In genomic region chr20:31968299-31969126, GRCh38 we compare ENCODE assay signal across 8 cellular contexts. TPM values are rescaled to one million over a fixed set of nuclear protein-coding genes. Genes with fewer than 3 reads are reported as not detected.
DNase-seq lines count a peak whose midpoint lies in the region; ATAC-seq, FAIRE-seq and TF ChIP-seq lines count a peak whose summit lies in the region.

No MANE protein-coding gene starts in this region.

- H3K4me1 ChIP-seq in Caco-2 = 0 out of 2 replicates have a peak, but pooled peaks cover 11% of the 10 kb centered on the region
- H3K4me1 ChIP-seq in adrenal gland (replicated peaks in 1 of 2) = no peaks in the 10 kb centered on the region

- H3K36me3 ChIP-seq in Caco-2 (ENCODE audit: control insufficient read depth, insufficient read depth, low read length) (no peaks in the 10 kb centered on the region), adrenal gland (replicated peaks in 1 of 2) (no peaks in the 10 kb centered on the region)

- H3K27ac ChIP-seq in adrenal gland = no peak overlapping the region

- TF ChIP-seq CTCF in Caco-2 (IDR thresholded peaks at IDR 0.05; ENCODE audit: insufficient read depth in 1 of 2, low read depth in 1 of 2, low read length in 1 of 2, severe bottlenecking in 1 of 2, unreplicated experiment in 1 of 2) = peak in 1 of 2 experiments; percentile 11
- TF ChIP-seq CTCF in adrenal gland (IDR thresholded peaks at IDR 0.05) = no peak
- TF ChIP-seq CTCF in progenitor cell of endocrine pancreas (IDR thresholded peaks at IDR 0.05; ENCODE audit: unreplicated experiment) = no peak

- H3K27me3 ChIP-seq in Caco-2 (replicated peaks; ENCODE audit: control insufficient read depth, insufficient read depth, low read length) (peaks cover 2% of the 10 kb centered on the region), adrenal gland (peaks cover 19% of the 10 kb centered on the region)

- ATAC-seq in HG03460 (IDR thresholded peaks at IDR 0.05; ENCODE audit: unreplicated experiment) (peak; percentile 52), left ventricle myocardium superior (peak; percentile 95), GM19397 (IDR thresholded peaks at IDR 0.05; ENCODE audit: unreplicated experiment) (no peak)

- no peak for FAIRE-seq in urothelium cell line (lab: Jason Lieb, UNC)

- POLR2A ChIA-PET in Caco-2 (lab: Charles Lee) = no interaction called here

- CTCF ChIA-PET in Caco-2 (lab: Charles Lee) = interaction anchor here (0.6 to 2.9 kb wide), 4 partner anchors 17 to 309 kb away, joined by 3 to 23 read pairs (median 7); partner anchors contain the start of gene PDRG1

- peak overlapping the region; percentile 61 for H3K4me3 Mint-ChIP-seq in Caco-2 (ENCODE audit: unreplicated experiment)
- H3K4me3 Mint-ChIP-seq in T-helper 2 cell treated with Interferon-gamma antibody and Interleukin-4, amounts not matched to agents 5 μg/mL and 100 μg/mL, for 36 hours = peak overlapping the region; percentile 88
- peak overlapping the region; percentile 85 for H3K4me3 Mint-ChIP-seq in progenitor cell of endocrine pancreas (ENCODE audit: low read depth)

- BruUV-seq in Caco-2 (replicated peaks; lab: Mats Ljungman, UMichigan) = no TSS peak

- DNase-seq in Caco-2 (peak; percentile 88 to 97), adrenal gland (peak; percentile 67 to 79 (median 74)), left ventricle myocardium superior (peak; percentile 83), progenitor cell of endocrine pancreas (ENCODE audit: low spot score, unreplicated experiment) (peak; percentile 100), urothelium cell line (ENCODE audit: low spot score) (peak; percentile 95)
- DNase-seq in T-helper 2 cell treated with Interferon-gamma antibody and Interleukin-4, amounts not matched to agents 5 μg/mL and 100 μg/mL, for 36 hours (ENCODE audit: low spot score) = peak; percentile 78

- no peaks in the 10 kb centered on the region for H3K36me3 Mint-ChIP-seq in Caco-2 (ENCODE audit: insufficient read depth, unreplicated experiment)
- H3K36me3 Mint-ChIP-seq in T-helper 2 cell treated with Interferon-gamma antibody and Interleukin-4, amounts not matched to agents 5 μg/mL and 100 μg/mL, for 36 hours (ENCODE audit: low read depth) = no peaks in the 10 kb centered on the region
- no peaks in the 10 kb centered on the region for H3K36me3 Mint-ChIP-seq in progenitor cell of endocrine pancreas (ENCODE audit: insufficient read depth)

- H3K27ac Mint-ChIP-seq in Caco-2 (ENCODE audit: unreplicated experiment) (no peak overlapping the region), progenitor cell of endocrine pancreas (no peak overlapping the region)
- no peak overlapping the region for H3K27ac Mint-ChIP-seq in T-helper 2 cell treated with Interferon-gamma antibody and Interleukin-4, amounts not matched to agents 5 μg/mL and 100 μg/mL, for 36 hours

- 2 to 4% (median 3%) methylated on average over 23 to 56 of the region's 56 CpGs for WGBS in adrenal gland, 4 donors

- intact Hi-C loops in Caco-2 (cut with micrococcal nuclease; ENCODE audit: unreplicated experiment) (loop anchor here (5.0 kb wide), 2 partner anchors 49 to 64 kb away; no protein-coding TSS in a partner anchor), adrenal gland (cut with DNase I) (loop anchor here in 1 of 2 donors (10.0 kb wide), 1 partner anchor 626 kb away; no protein-coding TSS in a partner anchor), left ventricle myocardium superior (cut with micrococcal nuclease) (no loop called here)

- H3K9me3 ChIP-seq in Caco-2 (0 out of 2 replicates have a peak, but pooled peaks cover 3% of the 10 kb centered on the region), adrenal gland (replicated peaks in 1 of 3) (no peaks in the 10 kb centered on the region)

- H3K27me3 Mint-ChIP-seq in Caco-2 (ENCODE audit: insufficient read depth, unreplicated experiment) (peaks cover 35% of the 10 kb centered on the region), progenitor cell of endocrine pancreas (peaks cover 73% of the 10 kb centered on the region)
- H3K27me3 Mint-ChIP-seq in T-helper 2 cell treated with Interferon-gamma antibody and Interleukin-4, amounts not matched to agents 5 μg/mL and 100 μg/mL, for 36 hours (ENCODE audit: low read depth) = peaks cover 26% of the 10 kb centered on the region

- no peak overlapping the region for H3K4me3 ChIP-seq in Caco-2 (ENCODE audit: low read depth, low read length)
- peak overlapping the region in 1 of 4 donors; percentile 29 for H3K4me3 ChIP-seq in adrenal gland

- no peaks in the 10 kb centered on the region for H3K9me3 Mint-ChIP-seq in Caco-2 (ENCODE audit: unreplicated experiment)
- no peaks in the 10 kb centered on the region for H3K9me3 Mint-ChIP-seq in T-helper 2 cell treated with Interferon-gamma antibody and Interleukin-4, amounts not matched to agents 5 μg/mL and 100 μg/mL, for 36 hours
- no peaks in the 10 kb centered on the region for H3K9me3 Mint-ChIP-seq in progenitor cell of endocrine pancreas (ENCODE audit: low read depth)

- H3K4me1 Mint-ChIP-seq in Caco-2 (ENCODE audit: low read depth, unreplicated experiment) (no peaks in the 10 kb centered on the region), progenitor cell of endocrine pancreas (ENCODE audit: low read depth) (peaks cover 6% of the 10 kb centered on the region)
- H3K4me1 Mint-ChIP-seq in T-helper 2 cell treated with Interferon-gamma antibody and Interleukin-4, amounts not matched to agents 5 μg/mL and 100 μg/mL, for 36 hours (ENCODE audit: low read depth) = peaks cover 2% of the 10 kb centered on the region

- TF ChIP-seq POLR2A in adrenal gland (IDR thresholded peaks at IDR 0.05) = no peak

RNA-seq across cellular contexts. Expression of gene XKR7, which starts 0.6 kb away (rescaled TPM):
- total RNA-seq in Caco-2 (2022) = not detected in 2 replicates
- under 1 TPM in 4 of 8 donors, not detected in 4; 0.04 to 0.56 (median 0.22) TPM for total RNA-seq in adrenal gland
- under 1 TPM; 0.07 to 0.49 (median 0.40) TPM for polyA plus RNA-seq in adrenal gland
- total RNA-seq in left ventricle myocardium superior = not detected
- total RNA-seq in progenitor cell of endocrine pancreas = 2.4 and 2.7 TPM in 2 replicates

RNA-seq across cellular contexts. Expression of gene PDRG1, which starts 16.7 kb away (rescaled TPM):
- 55.7 and 56.8 TPM in 2 replicates for total RNA-seq in Caco-2 (2022)
- total RNA-seq in adrenal gland = 10 to 100 TPM in 6 of 8 donors, 1 to 10 TPM in 2; 5.1 to 15.6 (median 13.7) TPM
- polyA plus RNA-seq in adrenal gland = 10 to 100 TPM; 12.3 to 18.4 (median 14.0) TPM
- 9.7 TPM for total RNA-seq in left ventricle myocardium superior
- 23.6 and 23.8 TPM in 2 replicates for total RNA-seq in progenitor cell of endocrine pancreas

RNA-seq across cellular contexts. Expression of gene CCM2L, which starts 41.7 kb away (rescaled TPM):
- 0.16 and 0.32 TPM in 2 replicates for total RNA-seq in Caco-2 (2022)
- 1 to 10 TPM; 3.8 to 8.7 (median 6.1) TPM for total RNA-seq in adrenal gland
- polyA plus RNA-seq in adrenal gland = 10 to 100 TPM in 2 of 3 donors, 1 to 10 TPM in 1; 2.2 to 21.3 (median 11.4) TPM
- 9.2 TPM for total RNA-seq in left ventricle myocardium superior
- total RNA-seq in progenitor cell of endocrine pancreas = 1.3 and 1.5 TPM in 2 replicates
